ENCODE assay signal across 1 cellular context in the genomic region with DNA sequence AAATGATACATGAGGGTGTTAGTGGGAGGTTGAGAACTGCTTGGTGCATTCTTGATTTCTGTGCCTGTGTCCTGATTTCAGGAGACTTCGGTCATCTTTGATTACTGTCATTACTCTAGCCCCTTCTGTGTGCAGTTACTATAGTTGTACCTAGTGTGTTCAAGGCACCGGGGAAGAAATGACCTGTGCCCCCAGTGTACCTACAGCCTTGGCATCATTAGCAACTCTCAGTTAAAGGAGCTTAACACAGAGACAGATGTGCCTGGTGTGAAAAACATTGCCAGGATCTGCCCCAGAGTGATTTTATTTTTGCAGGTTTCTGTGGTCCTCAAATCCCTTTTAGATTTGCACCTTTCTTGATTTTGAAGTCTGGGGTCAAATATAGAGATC.
TF ChIP-seq lines count a peak whose summit lies in the region.

No MANE protein-coding gene starts in this region.

TF ChIP-seq in WTC11, 78 proteins besides CTCF, POLR2A, EP300 and RAD21 (continued from another document):
- TF ChIP-seq, protein P1, sequence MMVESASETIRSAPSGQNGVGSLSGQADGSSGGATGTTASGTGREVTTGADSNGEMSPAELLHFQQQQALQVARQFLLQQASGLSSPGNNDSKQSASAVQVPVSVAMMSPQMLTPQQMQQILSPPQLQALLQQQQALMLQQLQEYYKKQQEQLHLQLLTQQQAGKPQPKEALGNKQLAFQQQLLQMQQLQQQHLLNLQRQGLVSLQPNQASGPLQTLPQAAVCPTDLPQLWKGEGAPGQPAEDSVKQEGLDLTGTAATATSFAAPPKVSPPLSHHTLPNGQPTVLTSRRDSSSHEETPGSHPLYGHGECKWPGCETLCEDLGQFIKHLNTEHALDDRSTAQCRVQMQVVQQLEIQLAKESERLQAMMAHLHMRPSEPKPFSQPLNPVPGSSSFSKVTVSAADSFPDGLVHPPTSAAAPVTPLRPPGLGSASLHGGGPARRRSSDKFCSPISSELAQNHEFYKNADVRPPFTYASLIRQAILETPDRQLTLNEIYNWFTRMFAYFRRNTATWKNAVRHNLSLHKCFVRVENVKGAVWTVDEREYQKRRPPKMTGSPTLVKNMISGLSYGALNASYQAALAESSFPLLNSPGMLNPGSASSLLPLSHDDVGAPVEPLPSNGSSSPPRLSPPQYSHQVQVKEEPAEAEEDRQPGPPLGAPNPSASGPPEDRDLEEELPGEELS (CRISPR knock-in tag; IDR thresholded peaks at IDR 0.05) = no peak
- TF ChIP-seq ELF4 (CRISPR knock-in tag; IDR thresholded peaks at IDR 0.05; ENCODE audit: low read depth) (no peak), ZNF396 (CRISPR knock-in tag; IDR thresholded peaks at IDR 0.05; ENCODE audit: borderline replicate concordance) (no peak), ZNF317 (CRISPR knock-in tag; IDR thresholded peaks at IDR 0.05; ENCODE audit: borderline replicate concordance, low read depth) (no peak), ZNF423 (CRISPR knock-in tag; IDR thresholded peaks at IDR 0.05) (no peak), FOXJ3 (CRISPR knock-in tag; IDR thresholded peaks at IDR 0.05; ENCODE audit: borderline replicate concordance) (no peak), STAT6 (CRISPR knock-in tag; conservative IDR thresholded peaks at IDR 0.05; ENCODE audit: low read depth) (no peak), ZBTB21 (CRISPR knock-in tag; IDR thresholded peaks at IDR 0.05; ENCODE audit: borderline replicate concordance) (no peak), CDX4 (CRISPR knock-in tag; IDR thresholded peaks at IDR 0.05; ENCODE audit: borderline replicate concordance) (no peak)
- TF ChIP-seq, protein P2, sequence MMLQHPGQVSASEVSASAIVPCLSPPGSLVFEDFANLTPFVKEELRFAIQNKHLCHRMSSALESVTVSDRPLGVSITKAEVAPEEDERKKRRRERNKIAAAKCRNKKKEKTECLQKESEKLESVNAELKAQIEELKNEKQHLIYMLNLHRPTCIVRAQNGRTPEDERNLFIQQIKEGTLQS (CRISPR knock-in tag; conservative IDR thresholded peaks at IDR 0.05) = no peak
